8 cellular contexts compared by ENCODE assay signal in genomic region chr15:92883643-92884458, GRCh38. TPM values are rescaled to one million over a fixed set of nuclear protein-coding genes. Genes with fewer than 3 reads are reported as not detected.
DNase-seq lines count a peak whose midpoint lies in the region; ATAC-seq and TF ChIP-seq lines count a peak whose summit lies in the region.

No MANE protein-coding gene starts in this region.

- no peaks in the 10 kb centered on the region for H3K9me2 ChIP-seq in OCI-LY7 (ENCODE audit: insufficient read depth, low read length)

- peak overlapping the region; percentile 99 for H3K27ac Mint-ChIP-seq in activated CD4-positive, alpha-beta T cell treated with anti-CD3 and anti-CD28 coated beads for 36 hours
- H3K27ac Mint-ChIP-seq in central memory CD8-positive, alpha-beta T cell (ENCODE audit: low read depth) = peak overlapping the region; percentile 98

- intact Hi-C loops in activated CD4-positive, alpha-beta T cell treated with anti-CD3 and anti-CD28 coated beads for 36 hours (cut with DNase I, micrococcal nuclease) = loop anchor here in 1 of 2 experiments (5.0 kb wide), 1 partner anchor 33 kb away; no protein-coding TSS in a partner anchor
- intact Hi-C loops in OCI-LY7 (cut with micrococcal nuclease; ENCODE audit: unreplicated experiment) = loop anchor here (1.0 kb wide), 1 partner anchor 16 kb away; the partner anchor contains the start of gene CHD2
- intact Hi-C loops in vagina (cut with DNase I) = loop anchor here (2.0 kb wide), 3 partner anchors 21 to 75 kb away; no protein-coding TSS in a partner anchor

- H3K27ac ChIP-seq in OCI-LY7 (ENCODE audit: low read depth, low read length, poor library complexity, severe bottlenecking) = peak overlapping the region; percentile 82
- peak overlapping the region; percentile 100 for H3K27ac ChIP-seq in vagina

- peaks cover 58% of the 10 kb centered on the region for H3K36me3 ChIP-seq in OCI-LY7 (ENCODE audit: insufficient read depth, low read length)
- peaks cover 0 to 7% of the 10 kb centered on the region in 2 donors for H3K36me3 ChIP-seq in vagina

- ATAC-seq in activated CD4-positive, alpha-beta T cell treated with anti-CD3 and anti-CD28 coated beads for 36 hours = no peak
- peak; percentile 4 for ATAC-seq in central memory CD8-positive, alpha-beta T cell (replicated peaks; ENCODE audit: extremely low read depth, poor library complexity, severe bottlenecking)
- ATAC-seq in HG02885 (IDR thresholded peaks at IDR 0.05; ENCODE audit: poor library complexity, unreplicated experiment) = no peak
- no peak for ATAC-seq in GM21367 (IDR thresholded peaks at IDR 0.05; ENCODE audit: unreplicated experiment)

- H3K27me3 ChIP-seq in vagina = no peaks in the 10 kb centered on the region

- POLR2A ChIA-PET in activated CD4-positive, alpha-beta T cell treated with anti-CD3 and anti-CD28 coated beads for 36 hours (lab: Charles Lee) = interaction anchor here (1.3 to 6.3 kb wide), 8 partner anchors 9 to 74 kb away, joined by 3 to 111 read pairs (median 33); partner anchors contain the start of gene CHD2
- POLR2A ChIA-PET in OCI-LY7 (lab: Charles Lee) = interaction anchor here (1.0 to 11.9 kb wide), 14 partner anchors 12 to 73 kb away, joined by 3 to 203 read pairs (median 20); partner anchors contain the start of gene CHD2

- CTCF ChIA-PET in activated CD4-positive, alpha-beta T cell treated with anti-CD3 and anti-CD28 coated beads for 36 hours (lab: Charles Lee) = interaction anchor here (0.7 to 6.0 kb wide), 9 partner anchors 11 to 78 kb away, joined by 3 to 61 read pairs (median 4); partner anchors contain the start of gene CHD2
- CTCF ChIA-PET in OCI-LY7 (lab: Charles Lee; ENCODE audit: unreplicated experiment) = interaction anchor here (1.2 kb wide), 1 partner anchor 64 kb away, joined by 3 read pairs; no protein-coding TSS in a partner anchor

- H3K4me1 ChIP-seq in OCI-LY7 (ENCODE audit: insufficient read depth, low read length, poor library complexity, severe bottlenecking) (peaks cover 55% of the 10 kb centered on the region), vagina (peaks cover 46% of the 10 kb centered on the region)

- no peaks in the 10 kb centered on the region for H3K27me3 Mint-ChIP-seq in activated CD4-positive, alpha-beta T cell treated with anti-CD3 and anti-CD28 coated beads for 36 hours
- H3K27me3 Mint-ChIP-seq in central memory CD8-positive, alpha-beta T cell = no peaks in the 10 kb centered on the region

- peaks cover 52% of the 10 kb centered on the region for H3K4me1 Mint-ChIP-seq in activated CD4-positive, alpha-beta T cell treated with anti-CD3 and anti-CD28 coated beads for 36 hours
- H3K4me1 Mint-ChIP-seq in central memory CD8-positive, alpha-beta T cell = peaks cover 50% of the 10 kb centered on the region

- H3K4me3 ChIP-seq in OCI-LY7 (ENCODE audit: low read depth, low read length, poor library complexity, severe bottlenecking) = peak overlapping the region; percentile 86
- H3K4me3 ChIP-seq in vagina = peak overlapping the region; percentile 80 to 95

- H3K9me3 ChIP-seq in OCI-LY7 (ENCODE audit: low read length) (peaks cover 4% of the 10 kb centered on the region; the same call in 1 of the 2 replicates), vagina (no peaks in the 10 kb centered on the region)

- no peak for TF ChIP-seq POLR2A in vagina (IDR thresholded peaks at IDR 0.05)

- H3K4me2 ChIP-seq in OCI-LY7 (ENCODE audit: low read length) = peak overlapping the region; percentile 82

- TF ChIP-seq CTCF in OCI-LY7 (conservative IDR thresholded peaks at IDR 0.05; ENCODE audit: low read length) (no peak), vagina (IDR thresholded peaks at IDR 0.05) (no peak)

- peaks cover 64% of the 10 kb centered on the region for H3K79me2 ChIP-seq in OCI-LY7 (ENCODE audit: insufficient read depth, low read depth, low read length)

- BruUV-seq in OCI-LY7 (replicated peaks; lab: Mats Ljungman, UMichigan) = TSS peak; percentile 53

- peaks cover 20% of the 10 kb centered on the region; the same call in 1 of the 2 replicates for H4K20me1 ChIP-seq in OCI-LY7 (ENCODE audit: insufficient read depth, low read length)

- H3K9me3 Mint-ChIP-seq in activated CD4-positive, alpha-beta T cell treated with anti-CD3 and anti-CD28 coated beads for 36 hours (ENCODE audit: low read depth) = no peaks in the 10 kb centered on the region
- no peaks in the 10 kb centered on the region for H3K9me3 Mint-ChIP-seq in central memory CD8-positive, alpha-beta T cell

- peak overlapping the region; percentile 92 for H3K4me3 Mint-ChIP-seq in activated CD4-positive, alpha-beta T cell treated with anti-CD3 and anti-CD28 coated beads for 36 hours
- H3K4me3 Mint-ChIP-seq in central memory CD8-positive, alpha-beta T cell = peak overlapping the region; percentile 96

- peaks cover 53% of the 10 kb centered on the region for H3K36me3 Mint-ChIP-seq in activated CD4-positive, alpha-beta T cell treated with anti-CD3 and anti-CD28 coated beads for 36 hours (ENCODE audit: low read depth)
- H3K36me3 Mint-ChIP-seq in central memory CD8-positive, alpha-beta T cell (ENCODE audit: insufficient read depth) = peaks cover 53% of the 10 kb centered on the region

- peak; percentile 29 for DNase-seq in activated CD4-positive, alpha-beta T cell treated with anti-CD3 and anti-CD28 coated beads for 36 hours
- no peak for DNase-seq in activated CD4-positive, alpha-beta T cell treated with anti-CD3 and anti-CD28 coated beads for 48 hours
- DNase-seq in OCI-LY7 (ENCODE audit: low spot score) = peak; percentile 58
- peak in 1 of 2 donors; percentile 40 for DNase-seq in central memory CD8-positive, alpha-beta T cell (ENCODE audit: low spot score in 2 of 2)
- peak; percentile 66 for DNase-seq in medulla oblongata (ENCODE audit: extremely low spot score)
- DNase-seq in vagina (ENCODE audit: extremely low spot score in 2 of 2) = no peak

- no peak overlapping the region for H2AFZ ChIP-seq in OCI-LY7 (ENCODE audit: low read length)

RNA-seq across cellular contexts. Expression of gene CHD2, which starts 16.3 kb away (rescaled TPM):
- total RNA-seq in activated CD4-positive, alpha-beta T cell treated with anti-CD3 and anti-CD28 coated beads for 36 hours = 100 to 1,000 TPM; 118 to 149 TPM
- 133 and 169 TPM in 2 replicates for total RNA-seq in OCI-LY7 (2014; rRNA removed; shearing (Covaris generic))
- total RNA-seq in OCI-LY7 (2022) (213 and 259 TPM in 2 replicates), vagina (100 TPM)

Comparison
In these comparisons a context has a peak if more than half of its experiments do, and no peak if none do; other contexts are left out.
1. DNase-seq: peak in activated CD4-positive, alpha-beta T cell treated with anti-CD3 and anti-CD28 coated beads for 36 hours (single experiment), OCI-LY7 (single experiment) and medulla oblongata (single experiment); none in activated CD4-positive, alpha-beta T cell treated with anti-CD3 and anti-CD28 coated beads for 48 hours (single experiment) and vagina (0 of 2).